In genomic region chr6:20473518-20473917, GRCh38 we compare ENCODE assay signal across 35 cellular contexts.
"Had no signal": no experiment of that assay in that cellular context is flagged by ENCODE, and none has a peak within 500 bp of the region (broad histone marks: within the 10 kb centered on the region; RNA-seq: fewer than 3 reads in every experiment).

No MANE protein-coding gene starts in this region.

- H3K27ac ChIP-seq: adrenal gland, body of pancreas, heart left ventricle, WERI-Rb-1 had no signal

- DNase-seq: activated CD4-positive, alpha-beta memory T cell treated with anti-CD3 and anti-CD28 coated beads for 36 hours; activated CD4-positive, alpha-beta T cell treated with anti-CD3 and anti-CD28 coated beads for 36 hours; activated CD4-positive, alpha-beta T cell treated with anti-CD3 and anti-CD28 coated beads, Interleukin-2, amount 10 ng/mL, durations not matched to agents 24 days and 14 days; activated CD4-positive, CD25-positive, alpha-beta regulatory T cell; activated CD4-positive, CD25-positive, alpha-beta regulatory T cell treated with anti-CD3 and anti-CD28 coated beads, Interleukin-2, amount 50 U/mL, for 72 hours; activated CD8-positive, alpha-beta memory T cell treated with anti-CD3 and anti-CD28 coated beads, Interleukin-2, amount 10 ng/mL, durations not matched to agents 7 days and 5 days; activated CD8-positive, alpha-beta memory T cell treated with anti-CD3 and anti-CD28 coated beads, Interleukin-2, amount 50 U/mL, for 4 hours; activated CD8-positive, alpha-beta T cell treated with anti-CD3 and anti-CD28 coated beads, Interleukin-2, amount 10 ng/mL, durations not matched to agents 7 days and 5 days; activated effector memory CD4-positive, alpha-beta T cell treated with anti-CD3 and anti-CD28 coated beads, Interleukin-2, amount 50 U/mL, for 16 hours; activated naive CD4-positive, alpha-beta T cell treated with anti-CD3 and anti-CD28 coated beads for 36 hours; activated naive CD8-positive, alpha-beta T cell treated with anti-CD3 and anti-CD28 coated beads for 36 hours; activated naive CD8-positive, alpha-beta T cell treated with anti-CD3 and anti-CD28 coated beads, Interleukin-2, amount 50 U/mL, for 24 hours; activated T-cell treated with anti-CD3 and anti-CD28 coated beads, Interleukin-2, amount 50 U/mL, for 1 hour; activated T-cell treated with anti-CD3 and anti-CD28 coated beads, Interleukin-2, amount 50 U/mL, for 48 hours; adrenal gland; amygdala; aorta; body of pancreas; caudate nucleus; cortex of kidney; effector CD8-positive, alpha-beta T cell; endodermal cell; foreskin fibroblast; heart left ventricle; T-helper 1 cell; T-helper 17 cell; T1000; WERI-Rb-1 had no signal

- H3K4me3 Mint-ChIP-seq: activated CD4-positive, alpha-beta memory T cell treated with anti-CD3 and anti-CD28 coated beads for 36 hours; activated CD4-positive, alpha-beta T cell treated with anti-CD3 and anti-CD28 coated beads for 36 hours; activated CD4-positive, alpha-beta T cell treated with anti-CD3 and anti-CD28 coated beads, Interleukin-2, amount 10 ng/mL, durations not matched to agents 24 days and 14 days; activated CD8-positive, alpha-beta memory T cell treated with anti-CD3 and anti-CD28 coated beads, Interleukin-2, amount 10 ng/mL, durations not matched to agents 7 days and 5 days; activated CD8-positive, alpha-beta T cell treated with anti-CD3 and anti-CD28 coated beads, Interleukin-2, amount 10 ng/mL, durations not matched to agents 7 days and 5 days; activated naive CD4-positive, alpha-beta T cell treated with anti-CD3 and anti-CD28 coated beads for 36 hours; activated naive CD4-positive, alpha-beta T cell treated with anti-CD3 and anti-CD28 coated beads, Interleukin-2, amount 50 U/mL, for 24 hours; activated naive CD8-positive, alpha-beta T cell treated with anti-CD3 and anti-CD28 coated beads for 36 hours; activated naive CD8-positive, alpha-beta T cell treated with anti-CD3 and anti-CD28 coated beads, Interleukin-2, amount 50 U/mL, for 24 hours; activated T-helper 1 cell treated with anti-CD3 and anti-CD28 coated beads, Interleukin-12 subunit alpha, Interleukin-12 subunit beta, Interleukin-2, Interleukin-4 antibody, amounts not matched to agents 30 ng/mL and 10 ng/mL and 1 ng/mL, durations not matched to agents 14 hours and 24 hours and 36 hours; endodermal cell; T-helper 17 cell; T-helper 2 cell treated with Interferon-gamma antibody and Interleukin-4, amounts not matched to agents 5 μg/mL and 100 μg/mL, for 36 hours had no signal

- H3K4me3 ChIP-seq: adrenal gland, body of pancreas, heart left ventricle had no signal

- H3K36me3 ChIP-seq: adrenal gland, heart left ventricle had no signal

- ATAC-seq: activated CD4-positive, alpha-beta T cell treated with anti-CD3 and anti-CD28 coated beads for 36 hours; activated CD8-positive, alpha-beta memory T cell treated with anti-CD3 and anti-CD28 coated beads, Interleukin-2, amount 10 ng/mL, durations not matched to agents 7 days and 5 days; activated CD8-positive, alpha-beta T cell treated with anti-CD3 and anti-CD28 coated beads, Interleukin-2, amount 10 ng/mL, durations not matched to agents 7 days and 5 days; activated naive CD8-positive, alpha-beta T cell treated with anti-CD3 and anti-CD28 coated beads, Interleukin-2, amount 50 U/mL, for 24 hours; body of pancreas; esophagus mucosa; heart left ventricle; T-helper 17 cell had no signal

- H3K27me3 ChIP-seq: adrenal gland, body of pancreas, heart left ventricle had no signal

- FAIRE-seq: colon, frontal cortex had no signal

- H3K9me3 ChIP-seq: adrenal gland, body of pancreas, heart left ventricle had no signal

- H3K4me1 Mint-ChIP-seq: activated CD4-positive, alpha-beta T cell treated with anti-CD3 and anti-CD28 coated beads for 36 hours; activated naive CD4-positive, alpha-beta T cell treated with anti-CD3 and anti-CD28 coated beads, Interleukin-2, amount 50 U/mL, for 24 hours; activated naive CD8-positive, alpha-beta T cell treated with anti-CD3 and anti-CD28 coated beads, Interleukin-2, amount 50 U/mL, for 24 hours had no signal

- H3K9me3 Mint-ChIP-seq: activated CD4-positive, alpha-beta memory T cell treated with anti-CD3 and anti-CD28 coated beads for 36 hours; activated CD4-positive, alpha-beta T cell treated with anti-CD3 and anti-CD28 coated beads, Interleukin-2, amount 10 ng/mL, durations not matched to agents 24 days and 14 days; activated naive CD4-positive, alpha-beta T cell treated with anti-CD3 and anti-CD28 coated beads for 36 hours; activated naive CD4-positive, alpha-beta T cell treated with anti-CD3 and anti-CD28 coated beads, Interleukin-2, amount 50 U/mL, for 24 hours; activated naive CD8-positive, alpha-beta T cell treated with anti-CD3 and anti-CD28 coated beads for 36 hours; activated naive CD8-positive, alpha-beta T cell treated with anti-CD3 and anti-CD28 coated beads, Interleukin-2, amount 50 U/mL, for 24 hours; activated T-helper 1 cell treated with anti-CD3 and anti-CD28 coated beads, Interleukin-12 subunit alpha, Interleukin-12 subunit beta, Interleukin-2, Interleukin-4 antibody, amounts not matched to agents 30 ng/mL and 10 ng/mL and 1 ng/mL, durations not matched to agents 14 hours and 24 hours and 36 hours; activated T-helper 2 cell treated with anti-CD3 and anti-CD28 coated beads, Interferon-gamma antibody, Interleukin-2, Interleukin-4, amounts not matched to agents 10 μg/mL and 5 μg/mL and 100 μg/mL, durations not matched to agents 14 hours and 24 hours and 36 hours; endodermal cell; T-helper 2 cell treated with Interferon-gamma antibody and Interleukin-4, amounts not matched to agents 5 μg/mL and 100 μg/mL, for 36 hours had no signal

- H3K4me1 ChIP-seq: adrenal gland, body of pancreas had no signal

- H3K27me3 Mint-ChIP-seq: activated CD4-positive, alpha-beta memory T cell treated with anti-CD3 and anti-CD28 coated beads for 36 hours; activated CD4-positive, alpha-beta T cell treated with anti-CD3 and anti-CD28 coated beads for 36 hours; activated CD4-positive, alpha-beta T cell treated with anti-CD3 and anti-CD28 coated beads, Interleukin-2, amount 10 ng/mL, durations not matched to agents 24 days and 14 days; activated CD8-positive, alpha-beta memory T cell treated with anti-CD3 and anti-CD28 coated beads, Interleukin-2, amount 10 ng/mL, durations not matched to agents 7 days and 5 days; activated naive CD4-positive, alpha-beta T cell treated with anti-CD3 and anti-CD28 coated beads, Interleukin-2, amount 50 U/mL, for 24 hours; activated naive CD8-positive, alpha-beta T cell treated with anti-CD3 and anti-CD28 coated beads for 36 hours; activated naive CD8-positive, alpha-beta T cell treated with anti-CD3 and anti-CD28 coated beads, Interleukin-2, amount 50 U/mL, for 24 hours; T-helper 17 cell had no signal

- H3K27ac Mint-ChIP-seq: activated CD4-positive, alpha-beta memory T cell treated with anti-CD3 and anti-CD28 coated beads for 36 hours; activated CD4-positive, alpha-beta T cell treated with anti-CD3 and anti-CD28 coated beads for 36 hours; activated CD4-positive, alpha-beta T cell treated with anti-CD3 and anti-CD28 coated beads, Interleukin-2, amount 10 ng/mL, durations not matched to agents 24 days and 14 days; activated CD8-positive, alpha-beta memory T cell treated with anti-CD3 and anti-CD28 coated beads, Interleukin-2, amount 10 ng/mL, durations not matched to agents 7 days and 5 days; activated CD8-positive, alpha-beta T cell treated with anti-CD3 and anti-CD28 coated beads, Interleukin-2, amount 10 ng/mL, durations not matched to agents 7 days and 5 days; activated naive CD4-positive, alpha-beta T cell treated with anti-CD3 and anti-CD28 coated beads for 36 hours; activated naive CD4-positive, alpha-beta T cell treated with anti-CD3 and anti-CD28 coated beads, Interleukin-2, amount 50 U/mL, for 24 hours; activated naive CD8-positive, alpha-beta T cell treated with anti-CD3 and anti-CD28 coated beads for 36 hours; activated naive CD8-positive, alpha-beta T cell treated with anti-CD3 and anti-CD28 coated beads, Interleukin-2, amount 50 U/mL, for 24 hours; activated T-helper 1 cell treated with anti-CD3 and anti-CD28 coated beads, Interleukin-12 subunit alpha, Interleukin-12 subunit beta, Interleukin-2, Interleukin-4 antibody, amounts not matched to agents 30 ng/mL and 10 ng/mL and 1 ng/mL, durations not matched to agents 14 hours and 24 hours and 36 hours; activated T-helper 2 cell treated with anti-CD3 and anti-CD28 coated beads, Interferon-gamma antibody, Interleukin-2, Interleukin-4, amounts not matched to agents 10 μg/mL and 5 μg/mL and 100 μg/mL, durations not matched to agents 14 hours and 24 hours and 36 hours; T-helper 17 cell; T-helper 2 cell treated with Interferon-gamma antibody and Interleukin-4, amounts not matched to agents 5 μg/mL and 100 μg/mL, for 36 hours had no signal
